Comparison of ENCODE assay signal across 1 cellular context in the genomic region with DNA sequence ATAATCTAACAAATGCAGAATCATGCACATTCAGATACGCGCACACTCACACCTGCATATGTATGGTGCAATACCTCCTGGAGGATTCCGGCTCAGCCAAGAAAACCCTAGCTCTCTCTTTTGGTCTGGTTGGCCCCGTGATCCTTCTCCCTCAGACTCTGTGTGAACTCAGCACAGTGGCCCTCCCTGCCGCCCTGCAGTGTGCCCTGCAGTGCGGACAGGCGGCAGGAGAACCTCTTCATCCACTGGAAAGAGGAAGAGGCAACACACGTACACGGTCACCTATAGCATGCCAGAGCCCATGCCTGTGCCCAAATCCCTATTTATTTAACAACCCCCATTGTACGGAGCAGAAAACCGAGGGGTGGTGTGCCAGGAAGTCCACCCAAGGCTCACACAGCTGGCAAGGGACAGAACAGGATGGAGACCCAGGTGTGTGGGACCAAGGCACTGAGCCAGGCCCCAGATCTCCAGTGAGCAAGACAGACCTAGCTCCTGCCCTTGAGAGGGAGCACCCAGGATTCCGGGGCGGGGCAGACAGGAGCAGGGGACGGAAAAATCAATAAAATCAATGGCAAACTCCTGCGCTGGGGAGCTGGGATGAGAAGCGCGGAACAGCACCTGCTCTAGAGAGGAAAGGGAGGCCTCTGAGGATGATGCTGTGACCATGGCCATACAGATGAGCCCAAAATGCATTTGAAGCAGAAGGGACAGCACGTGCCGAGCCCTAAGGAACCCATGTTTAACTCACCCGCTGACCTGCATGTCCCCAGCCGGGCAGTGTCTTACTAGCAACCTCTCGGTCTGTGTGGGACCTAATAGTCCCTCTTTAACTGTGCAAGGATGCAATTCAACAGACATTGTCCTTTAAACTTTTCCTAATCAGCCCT.
TF ChIP-seq lines count a peak whose summit lies in the region.

No MANE protein-coding gene starts in this region.

TF ChIP-seq in HepG2, 621 proteins besides CTCF, POLR2A, EP300 and RAD21 (continued from another document and continues in another):
- no peak for TF ChIP-seq DZIP1 (CRISPR knock-in tag; IDR thresholded peaks at IDR 0.05)
- TF ChIP-seq SKI (IDR thresholded peaks at IDR 0.05; ENCODE audit: partially characterized antibody), result peak; percentile 76
- TF ChIP-seq FUBP1 (CRISPR knock-in tag; IDR thresholded peaks at IDR 0.05; ENCODE audit: borderline replicate concordance), result no peak
- TF ChIP-seq TCF7 (IDR thresholded peaks at IDR 0.05; ENCODE audit: low read depth), result peak; percentile 43; the same call in 1 of the 2 replicates
- no peak for TF ChIP-seq ZNF337 (CRISPR knock-in tag; IDR thresholded peaks at IDR 0.05; ENCODE audit: borderline replicate concordance, low read depth)
- no peak for TF ChIP-seq ARNT2 (CRISPR knock-in tag; IDR thresholded peaks at IDR 0.05; ENCODE audit: low read depth)
- TF ChIP-seq, protein P1, sequence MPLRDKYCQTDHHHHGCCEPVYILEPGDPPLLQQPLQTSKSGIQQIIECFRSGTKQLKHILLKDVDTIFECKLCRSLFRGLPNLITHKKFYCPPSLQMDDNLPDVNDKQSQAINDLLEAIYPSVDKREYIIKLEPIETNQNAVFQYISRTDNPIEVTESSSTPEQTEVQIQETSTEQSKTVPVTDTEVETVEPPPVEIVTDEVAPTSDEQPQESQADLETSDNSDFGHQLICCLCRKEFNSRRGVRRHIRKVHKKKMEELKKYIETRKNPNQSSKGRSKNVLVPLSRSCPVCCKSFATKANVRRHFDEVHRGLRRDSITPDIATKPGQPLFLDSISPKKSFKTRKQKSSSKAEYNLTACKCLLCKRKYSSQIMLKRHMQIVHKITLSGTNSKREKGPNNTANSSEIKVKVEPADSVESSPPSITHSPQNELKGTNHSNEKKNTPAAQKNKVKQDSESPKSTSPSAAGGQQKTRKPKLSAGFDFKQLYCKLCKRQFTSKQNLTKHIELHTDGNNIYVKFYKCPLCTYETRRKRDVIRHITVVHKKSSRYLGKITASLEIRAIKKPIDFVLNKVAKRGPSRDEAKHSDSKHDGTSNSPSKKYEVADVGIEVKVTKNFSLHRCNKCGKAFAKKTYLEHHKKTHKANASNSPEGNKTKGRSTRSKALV (CRISPR knock-in tag; IDR thresholded peaks at IDR 0.05), result peak; percentile 90
- TF ChIP-seq CCAR2 (optimal IDR thresholded peaks at IDR 0.05; ENCODE audit: low read depth, low read length), result no peak
- TF ChIP-seq ZNF180 (CRISPR knock-in tag; IDR thresholded peaks at IDR 0.05; ENCODE audit: borderline replicate concordance, low read depth), result no peak
- TF ChIP-seq TGIF2 (CRISPR knock-in tag; IDR thresholded peaks at IDR 0.05), result 0 out of 2 replicates have a peak, but pooled peaks have one; percentile 10
- TF ChIP-seq RARG (CRISPR knock-in tag; IDR thresholded peaks at IDR 0.05; ENCODE audit: low read depth), result no peak
- TF ChIP-seq ATM (IDR thresholded peaks at IDR 0.05; ENCODE audit: borderline replicate concordance), result no peak
- no peak for TF ChIP-seq FOXJ3 (CRISPR knock-in tag; IDR thresholded peaks at IDR 0.05; ENCODE audit: borderline replicate concordance)
- no peak for TF ChIP-seq SP2 (CRISPR knock-in tag; IDR thresholded peaks at IDR 0.05)
- TF ChIP-seq MIER3 (CRISPR knock-in tag; IDR thresholded peaks at IDR 0.05; ENCODE audit: borderline replicate concordance), result peak; percentile 47; the same call in 1 of the 2 replicates
- peak; percentile 71; the same call in 1 of the 2 replicates for TF ChIP-seq ZNF274 (CRISPR knock-in tag; IDR thresholded peaks at IDR 0.05)
- TF ChIP-seq SOX6 (IDR thresholded peaks at IDR 0.05), result no peak
- TF ChIP-seq SOX6 (CRISPR knock-in tag; IDR thresholded peaks at IDR 0.05), result peak; percentile 56
- no peak for TF ChIP-seq ZNF773 (CRISPR knock-in tag; IDR thresholded peaks at IDR 0.05; ENCODE audit: borderline replicate concordance)
- TF ChIP-seq NR2F1 (CRISPR knock-in tag; IDR thresholded peaks at IDR 0.05), result peak in 1 of 2 experiments; percentile 32; a peak in 2 of 4 replicates
- TF ChIP-seq EEA1 (CRISPR knock-in tag; IDR thresholded peaks at IDR 0.05; ENCODE audit: borderline replicate concordance), result no peak
- TF ChIP-seq SMARCE1 (IDR thresholded peaks at IDR 0.05; ENCODE audit: borderline replicate concordance), result no peak
- TF ChIP-seq ZNF749 (CRISPR knock-in tag; IDR thresholded peaks at IDR 0.05; ENCODE audit: borderline replicate concordance), result no peak
- TF ChIP-seq ZMAT3 (CRISPR knock-in tag; conservative IDR thresholded peaks at IDR 0.05), result peak; percentile 76; the same call in 1 of the 2 replicates
- peak; percentile 61 for TF ChIP-seq RCOR2 (CRISPR knock-in tag; IDR thresholded peaks at IDR 0.05)
- peak; percentile 74; the same call in 1 of the 2 replicates for TF ChIP-seq NR2F2 (IDR thresholded peaks at IDR 0.05; ENCODE audit: borderline replicate concordance, low read depth)
- TF ChIP-seq, protein P2, sequence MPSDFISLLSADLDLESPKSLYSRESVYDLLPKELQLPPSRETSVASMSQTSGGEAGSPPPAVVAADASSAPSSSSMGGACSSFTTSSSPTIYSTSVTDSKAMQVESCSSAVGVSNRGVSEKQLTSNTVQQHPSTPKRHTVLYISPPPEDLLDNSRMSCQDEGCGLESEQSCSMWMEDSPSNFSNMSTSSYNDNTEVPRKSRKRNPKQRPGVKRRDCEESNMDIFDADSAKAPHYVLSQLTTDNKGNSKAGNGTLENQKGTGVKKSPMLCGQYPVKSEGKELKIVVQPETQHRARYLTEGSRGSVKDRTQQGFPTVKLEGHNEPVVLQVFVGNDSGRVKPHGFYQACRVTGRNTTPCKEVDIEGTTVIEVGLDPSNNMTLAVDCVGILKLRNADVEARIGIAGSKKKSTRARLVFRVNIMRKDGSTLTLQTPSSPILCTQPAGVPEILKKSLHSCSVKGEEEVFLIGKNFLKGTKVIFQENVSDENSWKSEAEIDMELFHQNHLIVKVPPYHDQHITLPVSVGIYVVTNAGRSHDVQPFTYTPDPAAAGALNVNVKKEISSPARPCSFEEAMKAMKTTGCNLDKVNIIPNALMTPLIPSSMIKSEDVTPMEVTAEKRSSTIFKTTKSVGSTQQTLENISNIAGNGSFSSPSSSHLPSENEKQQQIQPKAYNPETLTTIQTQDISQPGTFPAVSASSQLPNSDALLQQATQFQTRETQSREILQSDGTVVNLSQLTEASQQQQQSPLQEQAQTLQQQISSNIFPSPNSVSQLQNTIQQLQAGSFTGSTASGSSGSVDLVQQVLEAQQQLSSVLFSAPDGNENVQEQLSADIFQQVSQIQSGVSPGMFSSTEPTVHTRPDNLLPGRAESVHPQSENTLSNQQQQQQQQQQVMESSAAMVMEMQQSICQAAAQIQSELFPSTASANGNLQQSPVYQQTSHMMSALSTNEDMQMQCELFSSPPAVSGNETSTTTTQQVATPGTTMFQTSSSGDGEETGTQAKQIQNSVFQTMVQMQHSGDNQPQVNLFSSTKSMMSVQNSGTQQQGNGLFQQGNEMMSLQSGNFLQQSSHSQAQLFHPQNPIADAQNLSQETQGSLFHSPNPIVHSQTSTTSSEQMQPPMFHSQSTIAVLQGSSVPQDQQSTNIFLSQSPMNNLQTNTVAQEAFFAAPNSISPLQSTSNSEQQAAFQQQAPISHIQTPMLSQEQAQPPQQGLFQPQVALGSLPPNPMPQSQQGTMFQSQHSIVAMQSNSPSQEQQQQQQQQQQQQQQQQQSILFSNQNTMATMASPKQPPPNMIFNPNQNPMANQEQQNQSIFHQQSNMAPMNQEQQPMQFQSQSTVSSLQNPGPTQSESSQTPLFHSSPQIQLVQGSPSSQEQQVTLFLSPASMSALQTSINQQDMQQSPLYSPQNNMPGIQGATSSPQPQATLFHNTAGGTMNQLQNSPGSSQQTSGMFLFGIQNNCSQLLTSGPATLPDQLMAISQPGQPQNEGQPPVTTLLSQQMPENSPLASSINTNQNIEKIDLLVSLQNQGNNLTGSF (CRISPR knock-in tag; IDR thresholded peaks at IDR 0.05), result no peak
- peak; percentile 87; the same call in 1 of the 2 replicates for TF ChIP-seq NCOR1 (IDR thresholded peaks at IDR 0.05; ENCODE audit: borderline replicate concordance, low read length)
- TF ChIP-seq, protein P3, sequence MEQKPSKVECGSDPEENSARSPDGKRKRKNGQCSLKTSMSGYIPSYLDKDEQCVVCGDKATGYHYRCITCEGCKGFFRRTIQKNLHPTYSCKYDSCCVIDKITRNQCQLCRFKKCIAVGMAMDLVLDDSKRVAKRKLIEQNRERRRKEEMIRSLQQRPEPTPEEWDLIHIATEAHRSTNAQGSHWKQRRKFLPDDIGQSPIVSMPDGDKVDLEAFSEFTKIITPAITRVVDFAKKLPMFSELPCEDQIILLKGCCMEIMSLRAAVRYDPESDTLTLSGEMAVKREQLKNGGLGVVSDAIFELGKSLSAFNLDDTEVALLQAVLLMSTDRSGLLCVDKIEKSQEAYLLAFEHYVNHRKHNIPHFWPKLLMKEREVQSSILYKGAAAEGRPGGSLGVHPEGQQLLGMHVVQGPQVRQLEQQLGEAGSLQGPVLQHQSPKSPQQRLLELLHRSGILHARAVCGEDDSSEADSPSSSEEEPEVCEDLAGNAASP (CRISPR knock-in tag; IDR thresholded peaks at IDR 0.05; ENCODE audit: borderline replicate concordance), result peak; percentile 43; the same call in 1 of the 2 replicates
- peak; percentile 72 for TF ChIP-seq YY1 (IDR thresholded peaks at IDR 0.05; ENCODE audit: insufficient read depth, insufficient replicate concordance, low read depth, low read length)
- TF ChIP-seq ISL2 (CRISPR knock-in tag; IDR thresholded peaks at IDR 0.05), result no peak
- TF ChIP-seq ZNF124 (CRISPR knock-in tag; IDR thresholded peaks at IDR 0.05), result peak; percentile 91
- peak; percentile 100 for TF ChIP-seq SP5 (CRISPR knock-in tag; IDR thresholded peaks at IDR 0.05; ENCODE audit: borderline replicate concordance, low read depth)
- peak; percentile 64 for TF ChIP-seq FOSL2 (CRISPR knock-in tag; IDR thresholded peaks at IDR 0.05)
- TF ChIP-seq MED13 (CRISPR knock-in tag; IDR thresholded peaks at IDR 0.05), result peak; percentile 50; the same call in 1 of the 2 replicates
- TF ChIP-seq TEAD2 (CRISPR knock-in tag; IDR thresholded peaks at IDR 0.05), result no peak
- peak; percentile 32; the same call in 1 of the 2 replicates for TF ChIP-seq CHD4 (IDR thresholded peaks at IDR 0.05; ENCODE audit: borderline replicate concordance, low read length)
- no peak for TF ChIP-seq ATAD3A (CRISPR knock-in tag; IDR thresholded peaks at IDR 0.05)
- TF ChIP-seq REXO4 (CRISPR knock-in tag; IDR thresholded peaks at IDR 0.05; ENCODE audit: borderline replicate concordance), result no peak
- TF ChIP-seq TBX2 (CRISPR knock-in tag; IDR thresholded peaks at IDR 0.05; ENCODE audit: borderline replicate concordance), result peak; percentile 53; the same call in 1 of the 2 replicates
- no peak for TF ChIP-seq PCBP1 (IDR thresholded peaks at IDR 0.05; ENCODE audit: borderline replicate concordance, low read depth, low read length)
- peak; percentile 79 for TF ChIP-seq SNAI1 (CRISPR knock-in tag; IDR thresholded peaks at IDR 0.05; ENCODE audit: borderline replicate concordance)
- TF ChIP-seq, protein P4, sequence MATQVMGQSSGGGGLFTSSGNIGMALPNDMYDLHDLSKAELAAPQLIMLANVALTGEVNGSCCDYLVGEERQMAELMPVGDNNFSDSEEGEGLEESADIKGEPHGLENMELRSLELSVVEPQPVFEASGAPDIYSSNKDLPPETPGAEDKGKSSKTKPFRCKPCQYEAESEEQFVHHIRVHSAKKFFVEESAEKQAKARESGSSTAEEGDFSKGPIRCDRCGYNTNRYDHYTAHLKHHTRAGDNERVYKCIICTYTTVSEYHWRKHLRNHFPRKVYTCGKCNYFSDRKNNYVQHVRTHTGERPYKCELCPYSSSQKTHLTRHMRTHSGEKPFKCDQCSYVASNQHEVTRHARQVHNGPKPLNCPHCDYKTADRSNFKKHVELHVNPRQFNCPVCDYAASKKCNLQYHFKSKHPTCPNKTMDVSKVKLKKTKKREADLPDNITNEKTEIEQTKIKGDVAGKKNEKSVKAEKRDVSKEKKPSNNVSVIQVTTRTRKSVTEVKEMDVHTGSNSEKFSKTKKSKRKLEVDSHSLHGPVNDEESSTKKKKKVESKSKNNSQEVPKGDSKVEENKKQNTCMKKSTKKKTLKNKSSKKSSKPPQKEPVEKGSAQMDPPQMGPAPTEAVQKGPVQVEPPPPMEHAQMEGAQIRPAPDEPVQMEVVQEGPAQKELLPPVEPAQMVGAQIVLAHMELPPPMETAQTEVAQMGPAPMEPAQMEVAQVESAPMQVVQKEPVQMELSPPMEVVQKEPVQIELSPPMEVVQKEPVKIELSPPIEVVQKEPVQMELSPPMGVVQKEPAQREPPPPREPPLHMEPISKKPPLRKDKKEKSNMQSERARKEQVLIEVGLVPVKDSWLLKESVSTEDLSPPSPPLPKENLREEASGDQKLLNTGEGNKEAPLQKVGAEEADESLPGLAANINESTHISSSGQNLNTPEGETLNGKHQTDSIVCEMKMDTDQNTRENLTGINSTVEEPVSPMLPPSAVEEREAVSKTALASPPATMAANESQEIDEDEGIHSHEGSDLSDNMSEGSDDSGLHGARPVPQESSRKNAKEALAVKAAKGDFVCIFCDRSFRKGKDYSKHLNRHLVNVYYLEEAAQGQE (IDR thresholded peaks at IDR 0.05; ENCODE audit: borderline replicate concordance in 1 of 2, low read depth in 1 of 2, low read length in 2 of 2), result peak in 1 of 2 experiments; percentile 69; a peak in 1 of 4 replicates
